ENCODE assay signal across 15 cellular contexts in the genomic region with DNA sequence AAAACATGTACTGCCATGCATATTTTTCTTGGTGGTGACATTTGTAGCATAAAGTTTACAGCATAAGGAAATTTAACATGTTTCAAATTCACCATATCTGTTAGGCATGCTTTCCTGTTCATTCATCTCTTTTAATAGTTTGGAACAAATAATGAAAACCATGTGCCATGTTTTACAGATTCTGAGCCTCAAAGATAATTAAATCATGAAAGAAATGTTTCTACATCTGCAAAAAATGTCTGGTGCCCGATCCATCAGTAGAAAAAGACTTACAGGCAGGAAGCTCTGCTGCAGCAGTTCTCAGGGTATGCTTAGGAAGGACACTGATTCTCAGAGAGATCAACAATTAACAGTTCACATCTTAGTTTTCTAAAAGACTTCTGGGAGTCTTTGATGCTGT.
DNase-seq lines count a peak whose midpoint lies in the region; TF ChIP-seq lines count a peak whose summit lies in the region.
"Had no signal": no experiment of that assay in that cellular context is flagged by ENCODE, and none has a peak within 500 bp of the region (broad histone marks: within the 10 kb centered on the region; RNA-seq: fewer than 3 reads in every experiment).

No MANE protein-coding gene starts in this region.

- TF ChIP-seq EP300 in SK-N-SH (IDR thresholded peaks at IDR 0.05; ENCODE audit: borderline replicate concordance in 1 of 2, low read depth in 1 of 2, low read length in 1 of 2), result peak in 1 of 2 experiments; percentile 84; a peak in 2 of 4 replicates

- H2BK15ac ChIP-seq in neuronal stem cell (ENCODE audit: low read length), result no peak overlapping the region

- no peak overlapping the region for H2BK5ac ChIP-seq in neuronal stem cell (ENCODE audit: low read length)

- DNase-seq in OCI-LY7 (ENCODE audit: low spot score) (no peak), SK-N-SH (peak; percentile 61), neuronal stem cell (ENCODE audit: low spot score) (no peak), NCI-H2196 (lab: John Stamatoyannopoulos, UW; ENCODE audit: unreplicated experiment) (no peak), AG20443 (ENCODE audit: low spot score) (no peak), NCI-H2029 treated with DMSO at 0.1 percent for 48 hours (lab: John Stamatoyannopoulos, UW) (no peak)
- DNase-seq: Caco-2; CD4-positive, CD25-positive, alpha-beta regulatory T cell; CD8-positive, alpha-beta T cell; DMS153; DND-41; H9 had no signal

- H4K8ac ChIP-seq in neuronal stem cell (ENCODE audit: low read depth, low read length), result no peak overlapping the region

- no peak overlapping the region for H2BK12ac ChIP-seq in neuronal stem cell (ENCODE audit: low read length)

- H3K9me3 ChIP-seq in OCI-LY7 (ENCODE audit: low read length) (no peaks in the 10 kb centered on the region), SK-N-SH (no peaks in the 10 kb centered on the region), neuronal stem cell (replicated peaks in 1 of 2; ENCODE audit: control insufficient read depth in 2 of 2, insufficient read depth in 1 of 2, low read depth in 1 of 2, low read length in 2 of 2) (no peaks in the 10 kb centered on the region)
- H3K9me3 ChIP-seq: BLaER1, Caco-2 had no signal

- no peak overlapping the region for H3K14ac ChIP-seq in neuronal stem cell (ENCODE audit: low read length)

- WGBS in SK-N-SH (ENCODE audit: low lambda C conversion rate), result 0% methylated on average over 1 of the region's 1 CpG
- no CpG with 5 or more reads among the region's 1 CpG for WGBS in neuronal stem cell (ENCODE audit: extremely low coverage in 2 of 2, insufficient read length in 2 of 2, insufficient replicate concordance in 1 of 2), 2 donors

- TF ChIP-seq RAD21 in SK-N-SH (IDR thresholded peaks at IDR 0.05; ENCODE audit: low read length), result peak; percentile 21; the same call in 1 of the 2 replicates

- H3F3A ChIP-seq in SK-N-SH (replicated peaks; ENCODE audit: insufficient read depth), result no peaks in the 10 kb centered on the region

- no peaks in the 10 kb centered on the region for H3K79me1 ChIP-seq in neuronal stem cell (ENCODE audit: low read depth, low read length)

- TF ChIP-seq CTCF in OCI-LY7 (conservative IDR thresholded peaks at IDR 0.05; ENCODE audit: low read length) (no peak), SK-N-SH (IDR thresholded peaks at IDR 0.05) (no peak)

- H2AFZ ChIP-seq in OCI-LY7 (ENCODE audit: low read length), result peak overlapping the region; percentile 33; the same call in 1 of the 2 replicates
- no peak overlapping the region for H2AFZ ChIP-seq in SK-N-SH (ENCODE audit: low read depth)
- peak overlapping the region; percentile 6 for H2AFZ ChIP-seq in neuronal stem cell (ENCODE audit: low read length)
- H2AFZ ChIP-seq: GM23338 had no signal

- no TSS peak for BruUV-seq in OCI-LY7 (replicated peaks; lab: Mats Ljungman, UMichigan)

- intact Hi-C loops in OCI-LY7 (cut with micrococcal nuclease; ENCODE audit: unreplicated experiment), result no loop called here

- H2BK120ac ChIP-seq in neuronal stem cell (ENCODE audit: low read depth, low read length), result no peak overlapping the region

- H3K9ac ChIP-seq in SK-N-SH (no peak overlapping the region), neuronal stem cell (ENCODE audit: low read depth, low read length, poor library complexity) (no peak overlapping the region)
- H3K9ac ChIP-seq: BLaER1 had no signal

- H2AK5ac ChIP-seq in neuronal stem cell (ENCODE audit: low read depth, low read length), result no peak overlapping the region

- no peaks in the 10 kb centered on the region for H3K9me2 ChIP-seq in OCI-LY7 (ENCODE audit: insufficient read depth, low read length)
- no peaks in the 10 kb centered on the region for H3K9me2 ChIP-seq in SK-N-SH

- no peaks in the 10 kb centered on the region for H3K36me3 ChIP-seq in OCI-LY7 (ENCODE audit: insufficient read depth, low read length)
- no peaks in the 10 kb centered on the region for H3K36me3 ChIP-seq in SK-N-SH (replicated peaks in 1 of 2; ENCODE audit: control insufficient read depth in 1 of 2, insufficient read depth in 2 of 2, low read length in 1 of 2)
- H3K36me3 ChIP-seq in neuronal stem cell (replicated peaks in 1 of 2; ENCODE audit: control insufficient read depth in 2 of 2, insufficient read depth in 2 of 2, low read length in 2 of 2), result no peaks in the 10 kb centered on the region
- H3K36me3 ChIP-seq: BLaER1 had no signal

- H3K4me3 ChIP-seq in OCI-LY7 (ENCODE audit: low read depth, low read length, poor library complexity, severe bottlenecking), result no peak overlapping the region
- H3K4me3 ChIP-seq in SK-N-SH (ENCODE audit: low read depth in 2 of 2, low read length in 1 of 2), result no peak overlapping the region
- H3K4me3 ChIP-seq in neuronal stem cell (ENCODE audit: low read length in 2 of 2), result no peak overlapping the region
- H3K4me3 ChIP-seq: BLaER1, GM23338 had no signal

- CTCF ChIA-PET in OCI-LY7 (lab: Charles Lee; ENCODE audit: unreplicated experiment), result no interaction called here
- CTCF ChIA-PET in SK-N-SH (lab: Yijun Ruan, JAX), result interaction anchor here (1.3 kb wide), 1 partner anchor 13 kb away, joined by 4 read pairs; no protein-coding TSS in a partner anchor

- H4K20me1 ChIP-seq in OCI-LY7 (ENCODE audit: insufficient read depth, low read length) (no peaks in the 10 kb centered on the region), SK-N-SH (ENCODE audit: insufficient read depth) (no peaks in the 10 kb centered on the region)
- H4K20me1 ChIP-seq: BLaER1 had no signal

- H3K27me3 ChIP-seq in SK-N-SH (ENCODE audit: insufficient read depth) (no peaks in the 10 kb centered on the region), neuronal stem cell (ENCODE audit: control insufficient read depth in 3 of 3, insufficient read depth in 3 of 3, low read depth in 1 of 3, low read length in 3 of 3) (no peaks in the 10 kb centered on the region)
- H3K27me3 ChIP-seq: BLaER1 had no signal

- H4K91ac ChIP-seq in neuronal stem cell (ENCODE audit: low read depth, low read length, poor library complexity), result no peak overlapping the region

- H3K18ac ChIP-seq in neuronal stem cell (ENCODE audit: low read length), result no peak overlapping the region

- no peaks in the 10 kb centered on the region for H3K79me2 ChIP-seq in OCI-LY7 (ENCODE audit: insufficient read depth, low read depth, low read length)
- no peaks in the 10 kb centered on the region for H3K79me2 ChIP-seq in SK-N-SH (ENCODE audit: insufficient read depth)

- POLR2A ChIA-PET in OCI-LY7 (lab: Charles Lee) (no interaction called here), SK-N-SH (lab: Yijun Ruan, JAX) (interaction anchor here (0.6 kb wide), 1 partner anchor 93 kb away, joined by 6 read pairs; no protein-coding TSS in a partner anchor)

- H3K27ac ChIP-seq in OCI-LY7 (ENCODE audit: low read depth, low read length, poor library complexity, severe bottlenecking) (no peak overlapping the region), SK-N-SH (ENCODE audit: low read depth in 2 of 2, low read length in 1 of 2) (peak overlapping the region in 1 of 2 experiments; percentile 89; a peak in 2 of 4 replicates), neuronal stem cell (replicated peaks; ENCODE audit: low read length) (no peak overlapping the region)
- H3K27ac ChIP-seq: BLaER1, C4-2B had no signal

- H3K4me2 ChIP-seq in OCI-LY7 (ENCODE audit: low read length) (no peak overlapping the region), SK-N-SH (no peak overlapping the region), neuronal stem cell (ENCODE audit: insufficient read depth, low read length, poor library complexity, severe bottlenecking) (no peak overlapping the region)
- H3K4me2 ChIP-seq: BLaER1, GM23338 had no signal

- H3K4ac ChIP-seq in neuronal stem cell (ENCODE audit: low read length), result no peak overlapping the region

- H3K4me1 ChIP-seq in OCI-LY7 (ENCODE audit: insufficient read depth, low read length, poor library complexity, severe bottlenecking), result no peaks in the 10 kb centered on the region
- H3K4me1 ChIP-seq in SK-N-SH (ENCODE audit: control insufficient read depth in 1 of 2, insufficient read depth in 2 of 2, low read depth in 1 of 2, low read length in 1 of 2), result peaks cover 0 to 12% of the 10 kb centered on the region in 2 experiments; a peak in 2 of 4 replicates
- H3K4me1 ChIP-seq in neuronal stem cell (ENCODE audit: control insufficient read depth in 2 of 2, insufficient read depth in 1 of 2, low read depth in 1 of 2, low read length in 2 of 2), result peaks cover 0 to 2% of the 10 kb centered on the region in 2 donors
- H3K4me1 ChIP-seq: BLaER1, Caco-2 had no signal

- H3K23ac ChIP-seq in neuronal stem cell (ENCODE audit: low read depth, low read length, poor library complexity), result no peak overlapping the region

TF ChIP-seq in SK-N-SH, 30 proteins besides CTCF, POLR2A, EP300 and RAD21:
- TF ChIP-seq TCF12 (IDR thresholded peaks at IDR 0.05) (peak; percentile 24; the same call in 1 of the 2 replicates), CHD2 (IDR thresholded peaks at IDR 0.05; ENCODE audit: low read length, partially characterized antibody) (peak; percentile 71), RCOR1 (IDR thresholded peaks at IDR 0.05; ENCODE audit: low read length) (peak; percentile 91), FOSL2 (IDR thresholded peaks at IDR 0.05; ENCODE audit: borderline replicate concordance, low read depth) (no peak), MXI1 (IDR thresholded peaks at IDR 0.05; ENCODE audit: low read depth, low read length) (peak; percentile 45; the same call in 1 of the 2 replicates), POLR2AphosphoS5 (IDR thresholded peaks at IDR 0.05; ENCODE audit: low read depth, low read length) (no peak), NFIC (IDR thresholded peaks at IDR 0.05; ENCODE audit: borderline replicate concordance) (no peak), FOXJ3 (CRISPR knock-in tag; IDR thresholded peaks at IDR 0.05) (peak; percentile 64; the same call in 1 of the 2 replicates), GATA2 (CRISPR knock-in tag; IDR thresholded peaks at IDR 0.05) (peak; percentile 70)
